In genomic region chr12:53061404-53062010, GRCh38 we compare ENCODE assay signal across 8 cellular contexts. TPM values are rescaled to one million over a fixed set of nuclear protein-coding genes. Genes with fewer than 3 reads are reported as not detected.
DNase-seq lines count a peak whose midpoint lies in the region; ATAC-seq and TF ChIP-seq lines count a peak whose summit lies in the region.

No MANE protein-coding gene starts in this region.

- peak; percentile 22 for TF ChIP-seq CTCF in cardiac muscle cell (IDR thresholded peaks at IDR 0.05; ENCODE audit: low read depth, low read length)

- ATAC-seq in Right ventricle myocardium inferior: no peak
- no peak for ATAC-seq in HG02938 (IDR thresholded peaks at IDR 0.05; ENCODE audit: unreplicated experiment)

- H3K9me3 ChIP-seq in cardiac muscle cell (ENCODE audit: low read depth): no peaks in the 10 kb centered on the region

- peaks cover 13% of the 10 kb centered on the region for H3K4me1 ChIP-seq in cardiac muscle cell (ENCODE audit: low read depth)

- H3K36me3 ChIP-seq in cardiac muscle cell: no peaks in the 10 kb centered on the region

- no peaks in the 10 kb centered on the region for H3K27me3 ChIP-seq in cardiac muscle cell

- H3K4me3 ChIP-seq in cardiac muscle cell: no peak overlapping the region

- intact Hi-C loops in Right ventricle myocardium inferior (cut with DNase I): no loop called here

- H3K27ac ChIP-seq in cardiac muscle cell: no peak overlapping the region

- DNase-seq in cardiac muscle cell (ENCODE audit: low read depth in 1 of 2, low spot score in 1 of 2) (peak in 1 of 2 donors; percentile 9), Right ventricle myocardium inferior (ENCODE audit: missing footprints) (no peak), SHP77 treated with DMSO at 0.1 percent for 48 hours (lab: John Stamatoyannopoulos, UW) (peak; percentile 88), iPS-NIHi7 (ENCODE audit: extremely low spot score) (peak; percentile 65), SKM-1 (lab: John Stamatoyannopoulos, UW; ENCODE audit: unreplicated experiment) (no peak), AG08395 (ENCODE audit: low spot score) (no peak), RKO (ENCODE audit: low spot score) (no peak)

RNA-seq across cellular contexts. Expression of gene TNS2, which starts 11.6 kb away (rescaled TPM):
- total RNA-seq in cardiac muscle cell: 3.9 and 4.5 TPM in 2 replicates
- 2.2 and 5.1 TPM in 2 replicates for polyA plus RNA-seq in cardiac muscle cell
- 122 TPM for total RNA-seq in Right ventricle myocardium inferior

RNA-seq across cellular contexts. Expression of gene SPRYD3, which starts 17.7 kb away (rescaled TPM):
- total RNA-seq in cardiac muscle cell (14.8 and 15.8 TPM in 2 replicates), Right ventricle myocardium inferior (41.0 TPM)
- polyA plus RNA-seq in cardiac muscle cell: 17.6 and 19.4 TPM in 2 replicates

RNA-seq across cellular contexts. Expression of gene IGFBP6, which starts 36.0 kb away (rescaled TPM):
- total RNA-seq in cardiac muscle cell: 58.9 and 105 TPM in 2 replicates
- polyA plus RNA-seq in cardiac muscle cell: 75.4 and 109 TPM in 2 replicates
- 54.3 TPM for total RNA-seq in Right ventricle myocardium inferior

RNA-seq across cellular contexts. Expression of gene SOAT2, which starts 41.8 kb away (rescaled TPM):
- total RNA-seq in cardiac muscle cell: 0.57 and 1.6 TPM in 2 replicates
- polyA plus RNA-seq in cardiac muscle cell: 1.3 and 1.9 TPM in 2 replicates
- not detected for total RNA-seq in Right ventricle myocardium inferior

RNA-seq across cellular contexts. Expression of gene EIF4B, which starts 55.3 kb away (rescaled TPM):
- 374 and 722 TPM in 2 replicates for total RNA-seq in cardiac muscle cell
- polyA plus RNA-seq in cardiac muscle cell: 50.0 and 81.5 TPM in 2 replicates
- 416 TPM for total RNA-seq in Right ventricle myocardium inferior

Comparison
In these comparisons a context has a peak if more than half of its experiments do, and no peak if none do; other contexts are left out.
1. RNA of gene TNS2, which starts 11.6 kb away (total RNA-seq): 122 TPM in Right ventricle myocardium inferior (single experiment); 3.9 to 4.5 TPM in cardiac muscle cell; every median in the first group is over 10 times any median in the second.
2. DNase-seq: peak in SHP77 treated with DMSO at 0.1 percent for 48 hours (single experiment) and iPS-NIHi7 (single experiment); none in Right ventricle myocardium inferior (single experiment), SKM-1 (single experiment), AG08395 (single experiment) and RKO (single experiment).